ENCODE assay signal across 14 cellular contexts in genomic region chr2:195648780-195649179, GRCh38. TPM values are rescaled to one million over a fixed set of nuclear protein-coding genes. Genes with fewer than 3 reads are reported as not detected.
DNase-seq lines count a peak whose midpoint lies in the region; ATAC-seq, FAIRE-seq and TF ChIP-seq lines count a peak whose summit lies in the region.
"Had no signal": no experiment of that assay in that cellular context is flagged by ENCODE, and none has a peak within 500 bp of the region (broad histone marks: within the 10 kb centered on the region; RNA-seq: fewer than 3 reads in every experiment).

No MANE protein-coding gene starts in this region.

- no peak for DNase-seq in activated naive CD4-positive, alpha-beta T cell treated with Interleukin-2 at 50 U/mL for 16 hours
- peak; percentile 20 for DNase-seq in RPMI8226
- peak; percentile 34 for DNase-seq in mammary epithelial cell
- DNase-seq in pancreas: no peak
- no peak for DNase-seq in DMS53 (lab: John Stamatoyannopoulos, UW)
- DNase-seq in NCI-H446 (lab: John Stamatoyannopoulos, UW): no peak
- no peak for DNase-seq in NCI-H146 treated with DMSO at 0.1 percent for 48 hours (lab: John Stamatoyannopoulos, UW; ENCODE audit: unreplicated experiment)
- DNase-seq: effector CD8-positive, alpha-beta T cell; gastrocnemius medialis; T1000 had no signal

- dilution Hi-C loops in mammary epithelial cell (cut with HindIII; ENCODE audit: low sequenced_read_pairs): no loop called here

- TF ChIP-seq CTCF in mammary epithelial cell (conservative IDR thresholded peaks at IDR 0.05 in 1 of 2, IDR thresholded peaks at IDR 0.05 in 1 of 2; ENCODE audit: extremely low read depth in 1 of 2, insufficient read depth in 1 of 2, low read depth in 1 of 2, low read length in 2 of 2): no peak
- TF ChIP-seq CTCF in pancreas (IDR thresholded peaks at IDR 0.05): no peak

- 38% methylated on average over 5 of the region's 5 CpGs for WGBS in mammary epithelial cell (ENCODE audit: low coverage, missing lambda C conversion rate)
- 88 to 91% methylated on average over 5 of the region's 5 CpGs for WGBS in pancreas, 2 donors

- no peak for FAIRE-seq in pancreas (lab: Jason Lieb, UNC)
- FAIRE-seq: H54 had no signal

- H3K27me3 ChIP-seq in mammary epithelial cell (ENCODE audit: insufficient read depth, low read length) (no peaks in the 10 kb centered on the region), pancreas (no peaks in the 10 kb centered on the region)
- H3K27me3 ChIP-seq: gastrocnemius medialis, vagina had no signal

- no peaks in the 10 kb centered on the region for H3K27me3 Mint-ChIP-seq in activated naive CD4-positive, alpha-beta T cell treated with anti-CD3 and anti-CD28 coated beads, Interleukin-2, amount 50 U/mL, for 24 hours

- H3K27ac ChIP-seq in mammary epithelial cell (ENCODE audit: insufficient read depth, low read depth, low read length) (no peak overlapping the region), pancreas (no peak overlapping the region)
- H3K27ac ChIP-seq: gastrocnemius medialis, RWPE1, vagina had no signal

- in situ Hi-C loops in mammary epithelial cell (cut with MboI; ENCODE audit: low sequenced_read_pairs in 2 of 2): no loop called here

- H3K4me1 Mint-ChIP-seq in activated naive CD4-positive, alpha-beta T cell treated with anti-CD3 and anti-CD28 coated beads, Interleukin-2, amount 50 U/mL, for 24 hours: peaks cover 20% of the 10 kb centered on the region

- peak overlapping the region; percentile 65 for H3K4me3 Mint-ChIP-seq in activated naive CD4-positive, alpha-beta T cell treated with anti-CD3 and anti-CD28 coated beads, Interleukin-2, amount 50 U/mL, for 24 hours

- H3K36me3 ChIP-seq in mammary epithelial cell (ENCODE audit: insufficient read depth, low read length) (no peaks in the 10 kb centered on the region), pancreas (no peaks in the 10 kb centered on the region)
- H3K36me3 ChIP-seq: gastrocnemius medialis, vagina had no signal

- CTCF ChIA-PET in mammary epithelial cell (lab: Charles Lee; ENCODE audit: low non-redundant PET): no interaction called here

- H3K79me2 ChIP-seq in mammary epithelial cell (ENCODE audit: insufficient read depth, low read length): no peaks in the 10 kb centered on the region

- BruUV-seq in mammary epithelial cell (replicated peaks; lab: Mats Ljungman, UMichigan): no TSS peak

- no peaks in the 10 kb centered on the region for H3K9me3 ChIP-seq in mammary epithelial cell (replicated peaks; ENCODE audit: insufficient read depth, low read length)
- no peaks in the 10 kb centered on the region for H3K9me3 ChIP-seq in pancreas
- H3K9me3 ChIP-seq: gastrocnemius medialis, vagina had no signal

- H2AFZ ChIP-seq in mammary epithelial cell (ENCODE audit: low read depth, low read length): peak overlapping the region; percentile 70

- H3K4me1 ChIP-seq in mammary epithelial cell (ENCODE audit: insufficient read depth, low read length) (no peaks in the 10 kb centered on the region), pancreas (peaks cover 0 to 3% (median 0%) of the 10 kb centered on the region in 3 donors)
- H3K4me1 ChIP-seq: gastrocnemius medialis, vagina had no signal

- no peak for ATAC-seq in pancreas
- ATAC-seq: gastrocnemius medialis had no signal

- H3K36me3 Mint-ChIP-seq in activated naive CD4-positive, alpha-beta T cell treated with anti-CD3 and anti-CD28 coated beads, Interleukin-2, amount 50 U/mL, for 24 hours: no peaks in the 10 kb centered on the region

- intact Hi-C loops in mammary epithelial cell (cut with micrococcal nuclease) (no loop called here), pancreas (cut with DNase I) (no loop called here)

- no peak overlapping the region for H3K4me2 ChIP-seq in mammary epithelial cell (ENCODE audit: insufficient read depth, low read depth, low read length)

- H4K20me1 ChIP-seq in mammary epithelial cell (ENCODE audit: insufficient read depth, low read length): no peaks in the 10 kb centered on the region

- no peak overlapping the region for H3K4me3 ChIP-seq in mammary epithelial cell (replicated peaks in 1 of 3; ENCODE audit: insufficient read depth in 1 of 3, low read depth in 2 of 3, low read length in 3 of 3)
- no peak overlapping the region for H3K4me3 ChIP-seq in pancreas
- H3K4me3 ChIP-seq: gastrocnemius medialis, vagina had no signal

- no peaks in the 10 kb centered on the region for H3K9me3 Mint-ChIP-seq in activated naive CD4-positive, alpha-beta T cell treated with anti-CD3 and anti-CD28 coated beads, Interleukin-2, amount 50 U/mL, for 24 hours

- peak overlapping the region; percentile 39 for H3K27ac Mint-ChIP-seq in activated naive CD4-positive, alpha-beta T cell treated with anti-CD3 and anti-CD28 coated beads, Interleukin-2, amount 50 U/mL, for 24 hours

- no peak overlapping the region for H3K9ac ChIP-seq in mammary epithelial cell (ENCODE audit: insufficient read depth, low read length)

RNA-seq across cellular contexts. Expression of gene SLC39A10, which starts 8.2 kb away (rescaled TPM):
- 10 to 100 TPM; 54.5 to 60.7 TPM for total RNA-seq in mammary epithelial cell
- 20.0 TPM for polyA plus RNA-seq in mammary epithelial cell
- polyA minus RNA-seq in mammary epithelial cell: 31.5 TPM
- 10 to 100 TPM; 10.6 to 17.3 (median 11.3) TPM for total RNA-seq in pancreas
- 1 to 10 TPM; 6.3 to 8.5 TPM for polyA plus RNA-seq in pancreas

Comparison
In these comparisons a context has a peak if more than half of its experiments do, and no peak if none do; other contexts are left out.
1. DNase-seq: peak in RPMI8226 (single experiment) and mammary epithelial cell (single experiment); none in activated naive CD4-positive, alpha-beta T cell treated with Interleukin-2 at 50 U/mL for 16 hours (single experiment), pancreas (0 of 6), DMS53 (single experiment), NCI-H446 (0 of 2) and NCI-H146 treated with DMSO at 0.1 percent for 48 hours (single experiment).